In genomic region chr14:72510566-72510965, GRCh38 we compare ENCODE assay signal across 35 cellular contexts.
"Had no signal": no experiment of that assay in that cellular context is flagged by ENCODE, and none has a peak within 500 bp of the region (broad histone marks: within the 10 kb centered on the region; RNA-seq: fewer than 3 reads in every experiment).

No MANE protein-coding gene starts in this region.

- H3K27ac Mint-ChIP-seq: activated B cell treated with CpG ODN at 0.5 μM for 24 hours; activated CD4-positive, alpha-beta memory T cell treated with anti-CD3 and anti-CD28 coated beads for 36 hours; activated CD4-positive, alpha-beta T cell treated with anti-CD3 and anti-CD28 coated beads, Interleukin-2, amount 10 ng/mL, durations not matched to agents 24 days and 14 days; activated CD8-positive, alpha-beta memory T cell treated with anti-CD3 and anti-CD28 coated beads, Interleukin-2, amount 10 ng/mL, durations not matched to agents 7 days and 5 days; activated CD8-positive, alpha-beta T cell treated with anti-CD3 and anti-CD28 coated beads, Interleukin-2, amount 10 ng/mL, durations not matched to agents 7 days and 5 days; activated naive CD4-positive, alpha-beta T cell treated with anti-CD3 and anti-CD28 coated beads, Interleukin-2, amount 10 ng/mL, durations not matched to agents 7 days and 5 days; activated naive CD4-positive, alpha-beta T cell treated with anti-CD3 and anti-CD28 coated beads, Interleukin-2, amount 50 U/mL, for 24 hours; activated naive CD8-positive, alpha-beta T cell; activated naive CD8-positive, alpha-beta T cell treated with anti-CD3 and anti-CD28 coated beads, Interleukin-2, amount 10 ng/mL, durations not matched to agents 7 days and 5 days; activated naive CD8-positive, alpha-beta T cell treated with anti-CD3 and anti-CD28 coated beads, Interleukin-2, amount 50 U/mL, for 24 hours; activated T-cell treated with anti-CD3 and anti-CD28 coated beads, Interleukin-2, amount 50 U/mL, for 24 hours; activated T-helper 2 cell treated with anti-CD3 and anti-CD28 coated beads, Interferon-gamma antibody, Interleukin-2, Interleukin-4, amounts not matched to agents 10 μg/mL and 5 μg/mL and 100 μg/mL, durations not matched to agents 14 hours and 24 hours and 36 hours; brain; T-cell; T-helper 17 cell had no signal

- H3K4me3 ChIP-seq: ascending aorta, cardiac muscle cell had no signal

- H3K36me3 Mint-ChIP-seq: activated CD4-positive, alpha-beta memory T cell treated with anti-CD3 and anti-CD28 coated beads for 36 hours; activated naive CD4-positive, alpha-beta T cell treated with anti-CD3 and anti-CD28 coated beads, Interleukin-2, amount 10 ng/mL, durations not matched to agents 7 days and 5 days; activated naive CD4-positive, alpha-beta T cell treated with anti-CD3 and anti-CD28 coated beads, Interleukin-2, amount 50 U/mL, for 24 hours; activated naive CD8-positive, alpha-beta T cell; brain; T-cell had no signal

- H3K4me3 Mint-ChIP-seq: activated B cell treated with CpG ODN at 0.5 μM for 24 hours; activated CD4-positive, alpha-beta memory T cell treated with anti-CD3 and anti-CD28 coated beads for 36 hours; activated CD4-positive, alpha-beta T cell treated with anti-CD3 and anti-CD28 coated beads, Interleukin-2, amount 10 ng/mL, durations not matched to agents 24 days and 14 days; activated CD8-positive, alpha-beta memory T cell treated with anti-CD3 and anti-CD28 coated beads, Interleukin-2, amount 10 ng/mL, durations not matched to agents 7 days and 5 days; activated CD8-positive, alpha-beta T cell treated with anti-CD3 and anti-CD28 coated beads, Interleukin-2, amount 10 ng/mL, durations not matched to agents 7 days and 5 days; activated naive CD4-positive, alpha-beta T cell treated with anti-CD3 and anti-CD28 coated beads, Interleukin-2, amount 10 ng/mL, durations not matched to agents 7 days and 5 days; activated naive CD4-positive, alpha-beta T cell treated with anti-CD3 and anti-CD28 coated beads, Interleukin-2, amount 50 U/mL, for 24 hours; activated naive CD8-positive, alpha-beta T cell; activated naive CD8-positive, alpha-beta T cell treated with anti-CD3 and anti-CD28 coated beads, Interleukin-2, amount 10 ng/mL, durations not matched to agents 7 days and 5 days; activated naive CD8-positive, alpha-beta T cell treated with anti-CD3 and anti-CD28 coated beads, Interleukin-2, amount 50 U/mL, for 24 hours; activated T-cell treated with anti-CD3 and anti-CD28 coated beads, Interleukin-2, amount 50 U/mL, for 24 hours; brain; central memory CD8-positive, alpha-beta T cell; T-cell; T-helper 17 cell had no signal

- H3K27me3 Mint-ChIP-seq: activated B cell treated with CpG ODN at 0.5 μM for 24 hours had no signal

- ATAC-seq: activated CD8-positive, alpha-beta memory T cell treated with anti-CD3 and anti-CD28 coated beads, Interleukin-2, amount 10 ng/mL, durations not matched to agents 7 days and 5 days; activated CD8-positive, alpha-beta T cell treated with anti-CD3 and anti-CD28 coated beads, Interleukin-2, amount 10 ng/mL, durations not matched to agents 7 days and 5 days; activated naive CD8-positive, alpha-beta T cell treated with anti-CD3 and anti-CD28 coated beads, Interleukin-2, amount 50 U/mL, for 24 hours; T-cell; T-helper 17 cell had no signal

- H3K27me3 ChIP-seq: ascending aorta, cardiac muscle cell had no signal

- H3K4me1 ChIP-seq: ascending aorta had no signal

- DNase-seq: activated B cell treated with CpG ODN at 0.5 μM for 24 hours; activated CD4-positive, alpha-beta memory T cell treated with anti-CD3 and anti-CD28 coated beads for 36 hours; activated CD4-positive, alpha-beta T cell treated with anti-CD3 and anti-CD28 coated beads for 4 hours; activated CD4-positive, alpha-beta T cell treated with anti-CD3 and anti-CD28 coated beads, Interleukin-2, amount 10 ng/mL, durations not matched to agents 24 days and 14 days; activated CD4-positive, alpha-beta T cell treated with anti-CD3 and anti-CD28 coated beads, Interleukin-2, amount 50 U/mL, for 1 hour; activated CD4-positive, alpha-beta T cell treated with anti-CD3 and anti-CD28 coated beads, Interleukin-2, amount 50 U/mL, for 4 hours; activated CD4-positive, CD25-positive, alpha-beta regulatory T cell treated with anti-CD3 and anti-CD28 coated beads, Interleukin-2, amount 50 U/mL, for 72 hours; activated CD8-positive, alpha-beta memory T cell treated with anti-CD3 and anti-CD28 coated beads for 24 hours; activated CD8-positive, alpha-beta memory T cell treated with anti-CD3 and anti-CD28 coated beads, Interleukin-2, amount 10 ng/mL, durations not matched to agents 7 days and 5 days; activated CD8-positive, alpha-beta memory T cell treated with anti-CD3 and anti-CD28 coated beads, Interleukin-2, amount 50 U/mL, for 48 hours; activated CD8-positive, alpha-beta T cell treated with anti-CD3 and anti-CD28 coated beads, Interleukin-2, amount 10 ng/mL, durations not matched to agents 7 days and 5 days; activated effector memory CD4-positive, alpha-beta T cell treated with Interleukin-2 at 50 U/mL for 16 hours; activated gamma-delta T cell; activated naive CD4-positive, alpha-beta T cell treated with anti-CD3 and anti-CD28 coated beads, Interleukin-2, amount 10 ng/mL, durations not matched to agents 7 days and 5 days; activated naive CD4-positive, alpha-beta T cell treated with Interleukin-2 at 50 U/mL for 16 hours; activated naive CD8-positive, alpha-beta T cell treated with anti-CD3 and anti-CD28 coated beads, Interleukin-2, amount 10 ng/mL, durations not matched to agents 7 days and 5 days; activated naive CD8-positive, alpha-beta T cell treated with anti-CD3 and anti-CD28 coated beads, Interleukin-2, amount 50 U/mL, for 24 hours; activated T-cell treated with anti-CD3 and anti-CD28 coated beads, Interleukin-2, amount 50 U/mL, for 24 hours; activated T-cell treated with anti-CD3 and anti-CD28 coated beads, Interleukin-2, amount 50 U/mL, for 48 hours; amygdala; anterior cingulate cortex; caudate nucleus; cerebellar nuclear complex; T-cell; T-helper 17 cell had no signal

- H3K36me3 ChIP-seq: ascending aorta, cardiac muscle cell had no signal

- H3K9me3 Mint-ChIP-seq: activated B cell treated with CpG ODN at 0.5 μM for 24 hours; activated CD4-positive, alpha-beta memory T cell treated with anti-CD3 and anti-CD28 coated beads for 36 hours; activated CD4-positive, alpha-beta T cell treated with anti-CD3 and anti-CD28 coated beads, Interleukin-2, amount 10 ng/mL, durations not matched to agents 24 days and 14 days; activated naive CD4-positive, alpha-beta T cell treated with anti-CD3 and anti-CD28 coated beads, Interleukin-2, amount 10 ng/mL, durations not matched to agents 7 days and 5 days; activated naive CD4-positive, alpha-beta T cell treated with anti-CD3 and anti-CD28 coated beads, Interleukin-2, amount 50 U/mL, for 24 hours; activated naive CD8-positive, alpha-beta T cell treated with anti-CD3 and anti-CD28 coated beads, Interleukin-2, amount 10 ng/mL, durations not matched to agents 7 days and 5 days; activated naive CD8-positive, alpha-beta T cell treated with anti-CD3 and anti-CD28 coated beads, Interleukin-2, amount 50 U/mL, for 24 hours; activated T-cell treated with anti-CD3 and anti-CD28 coated beads, Interleukin-2, amount 50 U/mL, for 24 hours; activated T-helper 2 cell treated with anti-CD3 and anti-CD28 coated beads, Interferon-gamma antibody, Interleukin-2, Interleukin-4, amounts not matched to agents 10 μg/mL and 5 μg/mL and 100 μg/mL, durations not matched to agents 14 hours and 24 hours and 36 hours; brain; central memory CD8-positive, alpha-beta T cell; T-cell had no signal

- H3K27ac ChIP-seq: ascending aorta, cardiac muscle cell, VCaP had no signal

- H3K4me1 Mint-ChIP-seq: activated naive CD4-positive, alpha-beta T cell treated with anti-CD3 and anti-CD28 coated beads, Interleukin-2, amount 50 U/mL, for 24 hours; activated naive CD8-positive, alpha-beta T cell treated with anti-CD3 and anti-CD28 coated beads, Interleukin-2, amount 50 U/mL, for 24 hours; central memory CD8-positive, alpha-beta T cell; T-cell had no signal

- H3K9me3 ChIP-seq: ascending aorta had no signal

- FAIRE-seq: bronchial epithelial cell, TTC549 had no signal
